ENCODE assay signal across 1 cellular context in the genomic region with DNA sequence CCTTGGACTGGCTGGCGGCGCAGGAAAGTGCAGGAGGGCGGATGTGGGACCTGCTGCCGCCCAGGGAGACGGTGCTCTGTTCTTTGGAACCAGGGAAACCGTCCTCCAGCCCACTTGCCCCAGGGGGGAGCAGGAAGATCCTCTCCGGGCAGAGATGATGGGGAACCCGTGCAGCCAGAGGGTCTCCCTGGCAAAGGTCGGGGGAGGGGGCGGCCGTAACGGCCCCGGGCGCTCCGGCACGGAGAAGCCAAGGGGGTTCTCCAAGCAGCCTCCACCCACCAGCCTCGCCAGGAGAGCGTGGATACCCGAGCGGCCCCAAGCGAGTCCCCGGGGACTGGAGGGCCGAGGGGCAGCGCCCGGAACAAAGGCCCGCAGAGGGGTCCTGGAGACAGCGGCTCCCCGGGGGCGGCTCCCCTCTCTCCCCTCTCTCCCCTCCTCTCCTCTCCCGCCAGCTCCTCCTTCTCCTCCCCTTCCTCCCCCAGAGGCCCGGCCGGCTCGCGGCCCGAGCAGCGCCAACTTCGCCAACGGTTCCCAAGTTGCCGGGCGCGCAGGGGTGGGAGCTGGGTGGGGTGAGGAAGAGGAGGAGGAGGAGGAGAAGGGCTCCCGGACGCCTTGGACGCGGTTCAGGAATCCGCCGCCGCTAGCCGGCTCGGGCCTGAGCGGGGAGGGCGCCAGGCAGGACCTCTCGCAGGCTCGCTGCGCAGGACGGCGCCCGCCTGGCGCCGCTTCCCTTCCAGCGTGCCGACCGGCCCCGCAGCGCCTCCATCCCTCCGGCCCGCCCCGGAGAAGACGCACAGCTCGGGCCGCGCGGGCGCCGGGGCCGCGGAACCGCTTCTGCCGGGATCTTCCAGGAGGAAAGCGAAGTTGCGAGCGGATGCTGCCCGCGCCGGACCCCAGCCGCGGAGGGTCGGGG.
TF ChIP-seq lines count a peak whose summit lies in the region.

A gene with protein sequence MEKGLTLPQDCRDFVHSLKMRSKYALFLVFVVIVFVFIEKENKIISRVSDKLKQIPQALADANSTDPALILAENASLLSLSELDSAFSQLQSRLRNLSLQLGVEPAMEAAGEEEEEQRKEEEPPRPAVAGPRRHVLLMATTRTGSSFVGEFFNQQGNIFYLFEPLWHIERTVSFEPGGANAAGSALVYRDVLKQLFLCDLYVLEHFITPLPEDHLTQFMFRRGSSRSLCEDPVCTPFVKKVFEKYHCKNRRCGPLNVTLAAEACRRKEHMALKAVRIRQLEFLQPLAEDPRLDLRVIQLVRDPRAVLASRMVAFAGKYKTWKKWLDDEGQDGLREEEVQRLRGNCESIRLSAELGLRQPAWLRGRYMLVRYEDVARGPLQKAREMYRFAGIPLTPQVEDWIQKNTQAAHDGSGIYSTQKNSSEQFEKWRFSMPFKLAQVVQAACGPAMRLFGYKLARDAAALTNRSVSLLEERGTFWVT (plus strand): TSS at position 640 of the 913 bp plus-strand sequence. CDS start 41,448 bp downstream, outside the sequence.

TF ChIP-seq in SK-N-SH treated with all-trans-retinoic acid at 6 μM for 48 hours, 23 proteins besides CTCF, POLR2A, EP300 and RAD21 (continued from another document):
- TF ChIP-seq, protein P1, sequence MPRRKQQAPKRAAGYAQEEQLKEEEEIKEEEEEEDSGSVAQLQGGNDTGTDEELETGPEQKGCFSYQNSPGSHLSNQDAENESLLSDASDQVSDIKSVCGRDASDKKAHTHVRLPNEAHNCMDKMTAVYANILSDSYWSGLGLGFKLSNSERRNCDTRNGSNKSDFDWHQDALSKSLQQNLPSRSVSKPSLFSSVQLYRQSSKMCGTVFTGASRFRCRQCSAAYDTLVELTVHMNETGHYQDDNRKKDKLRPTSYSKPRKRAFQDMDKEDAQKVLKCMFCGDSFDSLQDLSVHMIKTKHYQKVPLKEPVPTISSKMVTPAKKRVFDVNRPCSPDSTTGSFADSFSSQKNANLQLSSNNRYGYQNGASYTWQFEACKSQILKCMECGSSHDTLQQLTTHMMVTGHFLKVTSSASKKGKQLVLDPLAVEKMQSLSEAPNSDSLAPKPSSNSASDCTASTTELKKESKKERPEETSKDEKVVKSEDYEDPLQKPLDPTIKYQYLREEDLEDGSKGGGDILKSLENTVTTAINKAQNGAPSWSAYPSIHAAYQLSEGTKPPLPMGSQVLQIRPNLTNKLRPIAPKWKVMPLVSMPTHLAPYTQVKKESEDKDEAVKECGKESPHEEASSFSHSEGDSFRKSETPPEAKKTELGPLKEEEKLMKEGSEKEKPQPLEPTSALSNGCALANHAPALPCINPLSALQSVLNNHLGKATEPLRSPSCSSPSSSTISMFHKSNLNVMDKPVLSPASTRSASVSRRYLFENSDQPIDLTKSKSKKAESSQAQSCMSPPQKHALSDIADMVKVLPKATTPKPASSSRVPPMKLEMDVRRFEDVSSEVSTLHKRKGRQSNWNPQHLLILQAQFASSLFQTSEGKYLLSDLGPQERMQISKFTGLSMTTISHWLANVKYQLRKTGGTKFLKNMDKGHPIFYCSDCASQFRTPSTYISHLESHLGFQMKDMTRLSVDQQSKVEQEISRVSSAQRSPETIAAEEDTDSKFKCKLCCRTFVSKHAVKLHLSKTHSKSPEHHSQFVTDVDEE (CRISPR knock-in tag; IDR thresholded peaks at IDR 0.05) = no peak
- TF ChIP-seq TOX (CRISPR knock-in tag; IDR thresholded peaks at IDR 0.05; ENCODE audit: borderline replicate concordance) (no peak), BACH2 (CRISPR knock-in tag; IDR thresholded peaks at IDR 0.05; ENCODE audit: borderline replicate concordance) (no peak), ISL1 (CRISPR knock-in tag; IDR thresholded peaks at IDR 0.05) (no peak), TCF4 (CRISPR knock-in tag; IDR thresholded peaks at IDR 0.05; ENCODE audit: borderline replicate concordance) (no peak), ZC3H10 (CRISPR knock-in tag; IDR thresholded peaks at IDR 0.05) (no peak), ZNF565 (CRISPR knock-in tag; conservative IDR thresholded peaks at IDR 0.05; ENCODE audit: low read depth) (no peak), ZFP3 (CRISPR knock-in tag; IDR thresholded peaks at IDR 0.05) (no peak), SNAI2 (CRISPR knock-in tag; IDR thresholded peaks at IDR 0.05) (no peak)
